In genomic region chr9:69047331-69047730, GRCh38 we compare ENCODE assay signal across 1 cellular context.
TF ChIP-seq lines count a peak whose summit lies in the region.

No MANE protein-coding gene starts in this region.

TF ChIP-seq in GM23338, 12 proteins besides CTCF, POLR2A, EP300 and RAD21:
- no peak for TF ChIP-seq EZH2phosphoT487 (IDR thresholded peaks at IDR 0.05; ENCODE audit: unreplicated experiment)
- TF ChIP-seq ZNF331 (CRISPR knock-in tag; IDR thresholded peaks at IDR 0.05; ENCODE audit: low read depth) = no peak
- TF ChIP-seq EZH2 (IDR thresholded peaks at IDR 0.05; ENCODE audit: low read depth, unreplicated experiment) = no peak
- no peak for TF ChIP-seq JUNB (IDR thresholded peaks at IDR 0.05; ENCODE audit: unreplicated experiment)
- TF ChIP-seq STAT1 (IDR thresholded peaks at IDR 0.05; ENCODE audit: unreplicated experiment) = no peak
- TF ChIP-seq ZNF114 (CRISPR knock-in tag; IDR thresholded peaks at IDR 0.05) = no peak
- no peak for TF ChIP-seq POLR2AphosphoS5 (IDR thresholded peaks at IDR 0.05; ENCODE audit: low read depth)
- TF ChIP-seq, protein P1, sequence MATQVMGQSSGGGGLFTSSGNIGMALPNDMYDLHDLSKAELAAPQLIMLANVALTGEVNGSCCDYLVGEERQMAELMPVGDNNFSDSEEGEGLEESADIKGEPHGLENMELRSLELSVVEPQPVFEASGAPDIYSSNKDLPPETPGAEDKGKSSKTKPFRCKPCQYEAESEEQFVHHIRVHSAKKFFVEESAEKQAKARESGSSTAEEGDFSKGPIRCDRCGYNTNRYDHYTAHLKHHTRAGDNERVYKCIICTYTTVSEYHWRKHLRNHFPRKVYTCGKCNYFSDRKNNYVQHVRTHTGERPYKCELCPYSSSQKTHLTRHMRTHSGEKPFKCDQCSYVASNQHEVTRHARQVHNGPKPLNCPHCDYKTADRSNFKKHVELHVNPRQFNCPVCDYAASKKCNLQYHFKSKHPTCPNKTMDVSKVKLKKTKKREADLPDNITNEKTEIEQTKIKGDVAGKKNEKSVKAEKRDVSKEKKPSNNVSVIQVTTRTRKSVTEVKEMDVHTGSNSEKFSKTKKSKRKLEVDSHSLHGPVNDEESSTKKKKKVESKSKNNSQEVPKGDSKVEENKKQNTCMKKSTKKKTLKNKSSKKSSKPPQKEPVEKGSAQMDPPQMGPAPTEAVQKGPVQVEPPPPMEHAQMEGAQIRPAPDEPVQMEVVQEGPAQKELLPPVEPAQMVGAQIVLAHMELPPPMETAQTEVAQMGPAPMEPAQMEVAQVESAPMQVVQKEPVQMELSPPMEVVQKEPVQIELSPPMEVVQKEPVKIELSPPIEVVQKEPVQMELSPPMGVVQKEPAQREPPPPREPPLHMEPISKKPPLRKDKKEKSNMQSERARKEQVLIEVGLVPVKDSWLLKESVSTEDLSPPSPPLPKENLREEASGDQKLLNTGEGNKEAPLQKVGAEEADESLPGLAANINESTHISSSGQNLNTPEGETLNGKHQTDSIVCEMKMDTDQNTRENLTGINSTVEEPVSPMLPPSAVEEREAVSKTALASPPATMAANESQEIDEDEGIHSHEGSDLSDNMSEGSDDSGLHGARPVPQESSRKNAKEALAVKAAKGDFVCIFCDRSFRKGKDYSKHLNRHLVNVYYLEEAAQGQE (IDR thresholded peaks at IDR 0.05; ENCODE audit: unreplicated experiment) = no peak
- TF ChIP-seq ETS1 (IDR thresholded peaks at IDR 0.05) = no peak
- no peak for TF ChIP-seq NANOG (IDR thresholded peaks at IDR 0.05; ENCODE audit: borderline replicate concordance)
- no peak for TF ChIP-seq CREB1 (CRISPR knock-in tag; IDR thresholded peaks at IDR 0.05; ENCODE audit: low read depth)
- TF ChIP-seq ZNF462 (CRISPR knock-in tag; IDR thresholded peaks at IDR 0.05) = no peak
